ENCODE assay signal across 1 cellular context in genomic region chr22:46525681-46526483, GRCh38.
TF ChIP-seq lines count a peak whose summit lies in the region.

No MANE protein-coding gene starts in this region.

TF ChIP-seq in H1, 55 proteins besides CTCF, POLR2A, EP300 and RAD21:
- TF ChIP-seq KDM1A (IDR thresholded peaks at IDR 0.05; ENCODE audit: borderline replicate concordance, low read length) (no peak), SIX5 (IDR thresholded peaks at IDR 0.05; ENCODE audit: low read depth, low read length) (no peak), CREB1 (IDR thresholded peaks at IDR 0.05) (no peak), ATF2 (IDR thresholded peaks at IDR 0.05; ENCODE audit: low read length) (no peak), RNF2 (IDR thresholded peaks at IDR 0.05; ENCODE audit: borderline replicate concordance, low read depth, low read length, missing control alignments, poor library complexity, severe bottlenecking) (no peak), ASH2L (IDR thresholded peaks at IDR 0.05; ENCODE audit: low read length) (no peak), SP1 (IDR thresholded peaks at IDR 0.05; ENCODE audit: low read depth, low read length) (no peak), POU5F1 (IDR thresholded peaks at IDR 0.05; ENCODE audit: low read depth, low read length) (no peak)
